ENCODE assay signal across 1 cellular context in genomic region chr19:45467456-45468158, GRCh38.
TF ChIP-seq lines count a peak whose summit lies in the region.

Gene FOSB (plus strand): TSS chr19:45467996. CDS start chr19:45468587, 591 bp downstream.

TF ChIP-seq in K562, 482 proteins besides CTCF, POLR2A, EP300 and RAD21 (continued from another document and continues in another):
- TF ChIP-seq RBM17 (IDR thresholded peaks at IDR 0.05; ENCODE audit: borderline replicate concordance, low read depth, low read length) (no peak), ZNF398 (CRISPR knock-in tag; IDR thresholded peaks at IDR 0.05) (no peak), RFX1 (IDR thresholded peaks at IDR 0.05) (peak; percentile 77), FOXP1 (CRISPR knock-in tag; IDR thresholded peaks at IDR 0.05) (no peak), NFATC3 (IDR thresholded peaks at IDR 0.05) (no peak), HDAC3 (IDR thresholded peaks at IDR 0.05; ENCODE audit: borderline replicate concordance, partially characterized antibody) (no peak), ETS2 (tag; IDR thresholded peaks at IDR 0.05; ENCODE audit: borderline replicate concordance, poor library complexity, severe bottlenecking) (no peak), KDM5B (IDR thresholded peaks at IDR 0.05; ENCODE audit: insufficient replicate concordance, low read depth, low read length) (peak; percentile 98), C11orf30 (IDR thresholded peaks at IDR 0.05; ENCODE audit: low read depth) (no peak), EZH2 (IDR thresholded peaks at IDR 0.05; ENCODE audit: borderline replicate concordance, low read depth, low read length) (no peak), HLTF (IDR thresholded peaks at IDR 0.05) (no peak), ZHX1 (conservative IDR thresholded peaks at IDR 0.05; ENCODE audit: low read length) (no peak), NR2C1 (IDR thresholded peaks at IDR 0.05) (no peak), NR2C1 (tag; IDR thresholded peaks at IDR 0.05) (no peak), ZNF699 (CRISPR knock-in tag; IDR thresholded peaks at IDR 0.05; ENCODE audit: insufficient replicate concordance) (no peak), ZNF277 (CRISPR knock-in tag; IDR thresholded peaks at IDR 0.05; ENCODE audit: borderline replicate concordance) (no peak), MBD1 (CRISPR knock-in tag; IDR thresholded peaks at IDR 0.05) (no peak), ARID4B (CRISPR knock-in tag; IDR thresholded peaks at IDR 0.05) (peak; percentile 93), MYC (IDR thresholded peaks at IDR 0.05; ENCODE audit: low read depth, low read length) (no peak), MYC (CRISPR knock-in tag; IDR thresholded peaks at IDR 0.05; ENCODE audit: borderline replicate concordance, low read depth) (no peak), U2AF1 (optimal IDR thresholded peaks at IDR 0.05; ENCODE audit: low read depth, low read length) (no peak), NFYB (IDR thresholded peaks at IDR 0.05; ENCODE audit: extremely low read depth, insufficient read length) (no peak), SFPQ (IDR thresholded peaks at IDR 0.05; ENCODE audit: low read depth, low read length) (no peak), ZBTB49 (CRISPR knock-in tag; IDR thresholded peaks at IDR 0.05; ENCODE audit: borderline replicate concordance) (no peak), HMGN3 (IDR thresholded peaks at IDR 0.05; ENCODE audit: borderline replicate concordance, extremely low read depth, insufficient read length, low read depth, low read length) (peak; percentile 91), MTF1 (CRISPR knock-in tag; IDR thresholded peaks at IDR 0.05; ENCODE audit: borderline replicate concordance) (no peak), DNMT1 (IDR thresholded peaks at IDR 0.05) (no peak), ARID3B (CRISPR knock-in tag; IDR thresholded peaks at IDR 0.05; ENCODE audit: borderline replicate concordance) (no peak), ERF (CRISPR knock-in tag; IDR thresholded peaks at IDR 0.05) (no peak), RBM22 (IDR thresholded peaks at IDR 0.05; ENCODE audit: low read depth, low read length, poor library complexity, severe bottlenecking) (no peak), TEAD2 (tag; IDR thresholded peaks at IDR 0.05) (no peak), DIDO1 (tag; IDR thresholded peaks at IDR 0.05; ENCODE audit: low read depth) (no peak), SMAD4 (CRISPR knock-in tag; conservative IDR thresholded peaks at IDR 0.05) (no peak), SMAD2 (IDR thresholded peaks at IDR 0.05; ENCODE audit: low read depth, low read length) (no peak), ZBTB2 (IDR thresholded peaks at IDR 0.05) (peak; percentile 71; the same call in 1 of the 2 replicates), ZKSCAN1 (IDR thresholded peaks at IDR 0.05; ENCODE audit: low read depth, low read length) (no peak), PTTG1 (tag; IDR thresholded peaks at IDR 0.05; ENCODE audit: low read depth) (no peak), RBM39 (optimal IDR thresholded peaks at IDR 0.05; ENCODE audit: low read depth, low read length) (no peak), STAG1 (CRISPR knock-in tag; IDR thresholded peaks at IDR 0.05; ENCODE audit: borderline replicate concordance) (no peak), PYGO2 (tag; IDR thresholded peaks at IDR 0.05) (no peak), SMARCB1 (IDR thresholded peaks at IDR 0.05; ENCODE audit: insufficient read length, low read depth) (no peak), HMG20B (CRISPR knock-in tag; IDR thresholded peaks at IDR 0.05) (no peak), NCOA4 (IDR thresholded peaks at IDR 0.05; ENCODE audit: partially characterized antibody) (no peak), SP1 (CRISPR knock-in tag; IDR thresholded peaks at IDR 0.05) (peak; percentile 94), ZNF444 (CRISPR knock-in tag; IDR thresholded peaks at IDR 0.05) (no peak), GATAD2B (IDR thresholded peaks at IDR 0.05; ENCODE audit: borderline replicate concordance) (no peak), ZNF707 (CRISPR knock-in tag; conservative IDR thresholded peaks at IDR 0.05) (no peak), TAF1 (IDR thresholded peaks at IDR 0.05; ENCODE audit: control insufficient read depth, extremely low read depth, insufficient read depth, low read length, severe bottlenecking) (peak; percentile 84)
